In the genomic region with DNA sequence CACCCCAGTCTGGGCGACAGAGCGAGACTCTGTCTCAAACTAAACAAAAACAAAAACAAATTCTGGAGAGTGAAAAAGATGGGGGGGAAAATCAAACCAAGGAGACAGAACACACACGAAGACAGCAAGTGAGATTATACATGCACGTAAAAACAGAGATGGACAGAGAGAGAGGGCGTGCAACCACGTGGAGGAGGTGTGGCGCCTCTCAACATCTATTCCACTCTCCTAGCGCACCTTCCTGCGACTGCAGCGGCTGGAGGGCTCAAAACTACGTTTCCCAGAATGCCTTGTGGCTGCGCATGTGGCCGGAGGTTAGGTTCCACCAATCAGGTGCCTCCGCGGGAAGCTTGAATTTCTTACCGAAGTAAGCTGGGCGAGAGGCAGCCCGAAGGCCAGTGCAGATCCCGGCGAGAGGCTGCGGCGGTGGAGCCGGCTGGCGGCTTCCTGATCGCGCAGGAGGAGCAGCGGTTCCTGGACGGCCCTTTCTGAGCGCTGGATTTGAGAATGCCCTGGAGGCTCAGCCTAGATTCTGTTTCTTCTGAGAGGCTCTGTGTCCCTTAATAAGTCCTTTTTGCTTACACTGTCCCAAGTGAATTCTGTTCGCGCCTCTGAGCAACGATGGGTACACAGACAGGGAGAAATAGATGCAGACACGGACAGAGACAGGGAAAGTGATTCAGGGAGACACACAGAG, we compare ENCODE assay signal across 1 cellular context.
TF ChIP-seq lines count a peak whose summit lies in the region.

No MANE protein-coding gene starts in this region.

TF ChIP-seq in A549, 52 proteins besides CTCF, POLR2A, EP300 and RAD21 (continued from another document):
- no peak for TF ChIP-seq REST (IDR thresholded peaks at IDR 0.05)
- TF ChIP-seq ZNF302 (CRISPR knock-in tag; IDR thresholded peaks at IDR 0.05), result no peak
- peak; percentile 36; the same call in 1 of the 2 replicates for TF ChIP-seq MYC (IDR thresholded peaks at IDR 0.05; ENCODE audit: borderline replicate concordance, low read length)
- TF ChIP-seq CBX8 (IDR thresholded peaks at IDR 0.05), result no peak
- TF ChIP-seq, protein P1, sequence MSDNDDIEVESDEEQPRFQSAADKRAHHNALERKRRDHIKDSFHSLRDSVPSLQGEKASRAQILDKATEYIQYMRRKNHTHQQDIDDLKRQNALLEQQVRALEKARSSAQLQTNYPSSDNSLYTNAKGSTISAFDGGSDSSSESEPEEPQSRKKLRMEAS (IDR thresholded peaks at IDR 0.05), result peak; percentile 99
- no peak for TF ChIP-seq KDM1A (IDR thresholded peaks at IDR 0.05; ENCODE audit: low read depth)
- TF ChIP-seq, protein P2, sequence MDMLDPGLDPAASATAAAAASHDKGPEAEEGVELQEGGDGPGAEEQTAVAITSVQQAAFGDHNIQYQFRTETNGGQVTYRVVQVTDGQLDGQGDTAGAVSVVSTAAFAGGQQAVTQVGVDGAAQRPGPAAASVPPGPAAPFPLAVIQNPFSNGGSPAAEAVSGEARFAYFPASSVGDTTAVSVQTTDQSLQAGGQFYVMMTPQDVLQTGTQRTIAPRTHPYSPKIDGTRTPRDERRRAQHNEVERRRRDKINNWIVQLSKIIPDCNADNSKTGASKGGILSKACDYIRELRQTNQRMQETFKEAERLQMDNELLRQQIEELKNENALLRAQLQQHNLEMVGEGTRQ (IDR thresholded peaks at IDR 0.05), result peak; percentile 89
- TF ChIP-seq FOSL2 (IDR thresholded peaks at IDR 0.05), result no peak
- TF ChIP-seq FOSL2 (CRISPR knock-in tag; IDR thresholded peaks at IDR 0.05), result no peak
- no peak for TF ChIP-seq PBX3 (IDR thresholded peaks at IDR 0.05)
- TF ChIP-seq JUN (IDR thresholded peaks at IDR 0.05), result peak in 1 of 2 experiments; percentile 32; a peak in 1 of 5 replicates
- TF ChIP-seq ELK1 (IDR thresholded peaks at IDR 0.05; ENCODE audit: low read depth, low read length), result no peak
- no peak for TF ChIP-seq RARB (CRISPR knock-in tag; IDR thresholded peaks at IDR 0.05)
- no peak for TF ChIP-seq CHD4 (IDR thresholded peaks at IDR 0.05; ENCODE audit: borderline replicate concordance)
- TF ChIP-seq HDAC2 (IDR thresholded peaks at IDR 0.05), result no peak
- TF ChIP-seq CEBPB (IDR thresholded peaks at IDR 0.05), result no peak
- no peak for TF ChIP-seq HMGXB4 (CRISPR knock-in tag; IDR thresholded peaks at IDR 0.05; ENCODE audit: borderline replicate concordance)
- no peak for TF ChIP-seq PHF8 (IDR thresholded peaks at IDR 0.05; ENCODE audit: borderline replicate concordance, low read depth)
- no peak for TF ChIP-seq SREBF2 (IDR thresholded peaks at IDR 0.05)
- 0 out of 2 replicates have a peak, but pooled peaks have one; percentile 1 for TF ChIP-seq ZC3H11A (IDR thresholded peaks at IDR 0.05)
- TF ChIP-seq ATOH8 (CRISPR knock-in tag; IDR thresholded peaks at IDR 0.05; ENCODE audit: low read depth), result no peak
